ENCODE assay signal across 9 cellular contexts in the genomic region with DNA sequence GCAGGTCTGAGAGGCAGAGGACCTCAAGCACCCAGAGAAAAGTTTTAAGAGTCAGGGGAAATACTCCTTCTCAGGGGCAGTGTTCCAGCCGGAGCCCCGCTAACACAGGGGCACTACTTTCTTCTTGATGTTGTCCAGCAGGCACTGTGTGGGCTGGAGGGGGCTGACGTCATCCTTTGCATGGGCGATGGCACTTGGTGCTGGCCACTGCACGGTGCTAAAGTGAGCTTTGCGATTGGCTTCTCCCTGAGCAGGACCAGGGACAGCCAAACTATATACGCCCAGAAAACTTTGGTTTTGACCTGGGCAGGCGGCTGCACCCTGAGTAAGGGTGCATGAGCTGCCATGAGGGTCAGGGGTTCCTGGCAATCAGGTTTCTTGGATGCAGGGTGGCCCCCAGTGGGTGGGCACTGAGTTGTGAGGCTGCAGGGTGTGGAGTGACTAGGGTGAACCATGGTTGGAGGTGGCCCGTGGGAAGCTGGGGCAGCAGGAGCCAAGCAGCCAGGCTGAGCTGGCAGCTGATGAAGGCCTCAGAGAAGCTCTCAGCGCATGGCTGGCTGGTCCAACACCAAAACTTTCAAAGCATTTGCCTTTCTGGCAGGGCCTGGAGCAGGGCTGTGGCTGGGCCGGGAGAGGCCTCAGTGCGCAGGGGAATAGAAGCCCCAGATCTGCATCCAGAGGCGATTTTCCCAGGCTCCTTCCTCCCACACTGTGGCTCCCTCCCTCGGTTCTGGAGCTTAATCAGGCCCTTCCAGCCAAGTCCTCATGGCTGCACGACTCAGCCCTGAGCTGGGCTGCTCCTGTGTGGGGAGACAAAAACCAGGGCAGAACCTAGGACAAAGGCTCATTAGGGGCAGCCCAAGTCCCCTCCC. TPM values are rescaled to one million over a fixed set of nuclear protein-coding genes. Genes with fewer than 3 reads are reported as not detected.
A peak's percentile ranks its signal among the peaks of the same experiment; 100 is the strongest.
DNase-seq lines count a peak whose midpoint lies in the region; ATAC-seq, FAIRE-seq and TF ChIP-seq lines count a peak whose summit lies in the region.
"Had no signal": no experiment of that assay in that cellular context is flagged by ENCODE, and none has a peak within 500 bp of the region (broad histone marks: within the 10 kb centered on the region; RNA-seq: fewer than 3 reads in every experiment).

No MANE protein-coding gene starts in this region.

- H3K27me3 Mint-ChIP-seq in activated CD4-positive, alpha-beta T cell treated with anti-CD3 and anti-CD28 coated beads for 36 hours = no peaks in the 10 kb centered on the region
- H3K27me3 Mint-ChIP-seq in type B pancreatic cell = no peaks in the 10 kb centered on the region
- no peaks in the 10 kb centered on the region for H3K27me3 Mint-ChIP-seq in natural killer cell (ENCODE audit: low read depth in 2 of 2)

- H3K4me3 Mint-ChIP-seq in activated CD4-positive, alpha-beta T cell treated with anti-CD3 and anti-CD28 coated beads for 36 hours = no peak overlapping the region
- H3K4me3 Mint-ChIP-seq in type B pancreatic cell = no peak overlapping the region
- no peak overlapping the region for H3K4me3 Mint-ChIP-seq in natural killer cell

- peak overlapping the region; percentile 2 for H3K27ac ChIP-seq in mesodermal cell (ENCODE audit: low read depth, low read length, severe bottlenecking)

- peak overlapping the region; percentile 76 for H3K27ac Mint-ChIP-seq in activated CD4-positive, alpha-beta T cell treated with anti-CD3 and anti-CD28 coated beads for 36 hours
- H3K27ac Mint-ChIP-seq in type B pancreatic cell = peak overlapping the region; percentile 92
- no peak overlapping the region for H3K27ac Mint-ChIP-seq in natural killer cell

- no peak for FAIRE-seq in bronchial epithelial cell (lab: Jason Lieb, UNC)

- H3K36me3 ChIP-seq in bronchial epithelial cell (ENCODE audit: control insufficient read depth, insufficient read depth, low read length) = peaks cover 12% of the 10 kb centered on the region
- H3K36me3 ChIP-seq in mesodermal cell (ENCODE audit: control insufficient read depth, insufficient read depth, low read length) = peaks cover 40% of the 10 kb centered on the region

- no peak for DNase-seq in activated CD4-positive, alpha-beta T cell treated with anti-CD3 and anti-CD28 coated beads for 36 hours
- no peak for DNase-seq in activated CD4-positive, alpha-beta T cell treated with anti-CD3 and anti-CD28 coated beads, Interleukin-2, amount 50 U/mL, for 1 hour
- peak; percentile 43 for DNase-seq in bronchial epithelial cell (ENCODE audit: low read depth)
- DNase-seq in type B pancreatic cell (ENCODE audit: extremely low spot score, unreplicated experiment) = no peak
- DNase-seq in natural killer cell = no peak
- DNase-seq: AML-193 had no signal

- H3K9me3 Mint-ChIP-seq in activated CD4-positive, alpha-beta T cell treated with anti-CD3 and anti-CD28 coated beads for 36 hours (ENCODE audit: low read depth) = no peaks in the 10 kb centered on the region
- H3K9me3 Mint-ChIP-seq in type B pancreatic cell (no peaks in the 10 kb centered on the region), natural killer cell (no peaks in the 10 kb centered on the region)

- TF ChIP-seq CTCF in bronchial epithelial cell (IDR thresholded peaks at IDR 0.05; ENCODE audit: insufficient read depth, low read length, severe bottlenecking) (no peak), type B pancreatic cell (conservative IDR thresholded peaks at IDR 0.05) (no peak), natural killer cell (IDR thresholded peaks at IDR 0.05) (no peak)

- CTCF ChIA-PET in activated CD4-positive, alpha-beta T cell treated with anti-CD3 and anti-CD28 coated beads for 36 hours (lab: Charles Lee) = interaction anchor here (0.5 to 5.7 kb wide), 13 partner anchors 11 to 412 kb away, joined by 3 to 39 read pairs (median 4); a partner anchor contains a TSS

- intact Hi-C loops in activated CD4-positive, alpha-beta T cell treated with anti-CD3 and anti-CD28 coated beads for 36 hours (cut with DNase I, micrococcal nuclease) = loop anchor here in 1 of 2 experiments (5.0 kb wide), 1 partner anchor 103 kb away; a partner anchor contains a TSS
- intact Hi-C loops in natural killer cell (cut with micrococcal nuclease) = loop anchor here (5.0 kb wide), 1 partner anchor 103 kb away; a partner anchor contains a TSS

- POLR2A ChIA-PET in activated CD4-positive, alpha-beta T cell treated with anti-CD3 and anti-CD28 coated beads for 36 hours (lab: Charles Lee) = interaction anchor here (1.4 kb wide), 1 partner anchor 40 kb away, joined by 4 read pairs; a partner anchor contains a TSS

- H3K4me3 ChIP-seq in bronchial epithelial cell (ENCODE audit: low read depth, low read length) = no peak overlapping the region
- no peak overlapping the region for H3K4me3 ChIP-seq in mesodermal cell (ENCODE audit: extremely low read depth, insufficient read depth, low read length, poor library complexity, severe bottlenecking)

- H3K4me1 Mint-ChIP-seq in activated CD4-positive, alpha-beta T cell treated with anti-CD3 and anti-CD28 coated beads for 36 hours = peaks cover 41% of the 10 kb centered on the region
- H3K4me1 Mint-ChIP-seq in type B pancreatic cell (ENCODE audit: unreplicated experiment) (peaks cover 35% of the 10 kb centered on the region), natural killer cell (peaks cover 6 to 14% of the 10 kb centered on the region in 2 donors)

- H3K4me1 ChIP-seq in mesodermal cell (ENCODE audit: control insufficient read depth, insufficient read depth, low read length, poor library complexity, severe bottlenecking) = peaks cover 14% of the 10 kb centered on the region

- no peaks in the 10 kb centered on the region for H3K9me3 ChIP-seq in mesodermal cell (ENCODE audit: control insufficient read depth, low read length)

- WGBS in mesodermal cell (ENCODE audit: insufficient coverage in 2 of 2), 2 experiments = 84 to 87% methylated on average over 14 of the region's 15 CpGs

- H3K27me3 ChIP-seq in bronchial epithelial cell (ENCODE audit: control insufficient read depth, insufficient read depth, low read length) = no peaks in the 10 kb centered on the region

- peaks cover 13% of the 10 kb centered on the region for H3K36me3 Mint-ChIP-seq in activated CD4-positive, alpha-beta T cell treated with anti-CD3 and anti-CD28 coated beads for 36 hours (ENCODE audit: low read depth)
- peaks cover 3% of the 10 kb centered on the region for H3K36me3 Mint-ChIP-seq in type B pancreatic cell
- H3K36me3 Mint-ChIP-seq in natural killer cell = no peaks in the 10 kb centered on the region

- ATAC-seq in activated CD4-positive, alpha-beta T cell treated with anti-CD3 and anti-CD28 coated beads for 36 hours = peak; percentile 7
- ATAC-seq in HG03457 (IDR thresholded peaks at IDR 0.05; ENCODE audit: unreplicated experiment) (no peak), natural killer cell (no peak), GM21515 (IDR thresholded peaks at IDR 0.05; ENCODE audit: unreplicated experiment) (no peak)

RNA-seq across cellular contexts. Expression of a gene that starts 18.3 kb away (rescaled TPM):
- 10 to 100 TPM; 54.0 to 68.7 TPM for total RNA-seq in activated CD4-positive, alpha-beta T cell treated with anti-CD3 and anti-CD28 coated beads for 36 hours
- 79.5 and 94.3 TPM in 2 replicates for total RNA-seq in bronchial epithelial cell
- polyA plus RNA-seq in mesodermal cell (2013, experiment 1 of 2) = 55.4 TPM
- polyA plus RNA-seq in mesodermal cell (2013, experiment 2 of 2) = 48.1 TPM
- total RNA-seq in type B pancreatic cell (ENCODE audit: low replicate concordance) = 43.7 and 49.1 TPM in 2 replicates
- total RNA-seq in natural killer cell = 10 to 100 TPM; 29.0 to 39.8 (median 33.1) TPM

RNA-seq across cellular contexts. Expression of a gene that starts 24.4 kb away (rescaled TPM):
- total RNA-seq in activated CD4-positive, alpha-beta T cell treated with anti-CD3 and anti-CD28 coated beads for 36 hours = not detected
- under 0.01 and 0.13 TPM in 2 replicates for total RNA-seq in bronchial epithelial cell
- 0.96 TPM for polyA plus RNA-seq in mesodermal cell (2013, experiment 1 of 2)
- polyA plus RNA-seq in mesodermal cell (2013, experiment 2 of 2) = 1.0 TPM
- 0.14 and 0.53 TPM in 2 replicates for total RNA-seq in type B pancreatic cell (ENCODE audit: low replicate concordance)
- total RNA-seq in natural killer cell = under 1 TPM in 1 of 3 donors, not detected in 2; 0.23 TPM

RNA-seq across cellular contexts. Expression of a gene that starts 33.6 kb away (rescaled TPM):
- 10 to 100 TPM; 35.1 to 35.3 TPM for total RNA-seq in activated CD4-positive, alpha-beta T cell treated with anti-CD3 and anti-CD28 coated beads for 36 hours
- 21.5 and 27.9 TPM in 2 replicates for total RNA-seq in bronchial epithelial cell
- 31.1 TPM for polyA plus RNA-seq in mesodermal cell (2013, experiment 1 of 2)
- 26.1 TPM for polyA plus RNA-seq in mesodermal cell (2013, experiment 2 of 2)
- total RNA-seq in type B pancreatic cell (ENCODE audit: low replicate concordance) = 33.3 and 40.0 TPM in 2 replicates
- 10 to 100 TPM; 29.9 to 43.3 (median 38.3) TPM for total RNA-seq in natural killer cell

RNA-seq across cellular contexts. Expression of a gene that starts 40.2 kb away (rescaled TPM):
- 10 to 100 TPM; 59.8 to 64.6 TPM for total RNA-seq in activated CD4-positive, alpha-beta T cell treated with anti-CD3 and anti-CD28 coated beads for 36 hours
- 176 and 273 TPM in 2 replicates for total RNA-seq in bronchial epithelial cell
- 66.7 TPM for polyA plus RNA-seq in mesodermal cell (2013, experiment 1 of 2)
- polyA plus RNA-seq in mesodermal cell (2013, experiment 2 of 2) = 54.0 TPM
- 48.6 and 77.6 TPM in 2 replicates for total RNA-seq in type B pancreatic cell (ENCODE audit: low replicate concordance)
- 10 to 100 TPM; 56.5 to 71.7 (median 69.3) TPM for total RNA-seq in natural killer cell

Comparison
In these comparisons a context has a peak if more than half of its experiments do, and no peak if none do; other contexts are left out.
1. H3K27ac Mint-ChIP-seq: peak in activated CD4-positive, alpha-beta T cell treated with anti-CD3 and anti-CD28 coated beads for 36 hours (single experiment) and type B pancreatic cell (single experiment); none in natural killer cell (0 of 2).